In the genomic region with DNA sequence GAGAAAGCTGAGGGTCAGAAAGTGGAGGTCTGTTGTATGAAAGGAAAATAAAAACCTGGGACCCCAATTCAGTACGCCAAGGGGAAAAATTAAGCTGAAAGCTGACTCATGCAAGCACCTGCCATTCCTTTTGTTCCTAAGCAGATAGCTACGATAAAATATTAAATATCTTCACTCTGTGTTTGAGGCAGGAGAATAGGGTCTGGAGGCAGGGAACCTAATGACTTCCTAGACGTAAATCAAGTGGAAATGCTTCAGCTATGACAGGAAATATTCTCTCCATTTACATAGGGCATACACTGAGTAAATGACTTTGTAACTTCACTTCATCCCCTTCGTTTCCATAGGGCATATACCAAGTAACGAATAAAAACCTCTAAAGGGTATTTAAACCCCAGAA, we compare ENCODE assay signal across 36 cellular contexts.
"Had no signal": no experiment of that assay in that cellular context is flagged by ENCODE, and none has a peak within 500 bp of the region (broad histone marks: within the 10 kb centered on the region; RNA-seq: fewer than 3 reads in every experiment).

No MANE protein-coding gene starts in this region.

- H3K27me3 Mint-ChIP-seq: activated B cell treated with CpG ODN at 0.5 μM for 24 hours; central memory CD8-positive, alpha-beta T cell had no signal

- H3K36me3 Mint-ChIP-seq: activated CD4-positive, alpha-beta memory T cell treated with anti-CD3 and anti-CD28 coated beads for 36 hours had no signal

- H3K9me3 Mint-ChIP-seq: activated naive CD4-positive, alpha-beta T cell treated with anti-CD3 and anti-CD28 coated beads, Interleukin-2, amount 50 U/mL, for 72 hours; activated T-helper 1 cell treated with anti-CD3 and anti-CD28 coated beads, Interleukin-12 subunit alpha, Interleukin-12 subunit beta, Interleukin-2, Interleukin-4 antibody, amounts not matched to agents 30 ng/mL and 10 ng/mL and 1 ng/mL, durations not matched to agents 14 hours and 24 hours and 36 hours had no signal

- H3K9me3 ChIP-seq: Peyer's patch, SJSA1, SK-N-SH had no signal

- H3K27ac Mint-ChIP-seq: activated CD4-positive, alpha-beta memory T cell treated with anti-CD3 and anti-CD28 coated beads for 36 hours; activated naive CD4-positive, alpha-beta T cell treated with anti-CD3 and anti-CD28 coated beads for 36 hours; activated naive CD4-positive, alpha-beta T cell treated with anti-CD3 and anti-CD28 coated beads, Interleukin-2, amount 50 U/mL, for 72 hours; activated T-helper 1 cell treated with anti-CD3 and anti-CD28 coated beads, Interleukin-12 subunit alpha, Interleukin-12 subunit beta, Interleukin-2, Interleukin-4 antibody, amounts not matched to agents 30 ng/mL and 10 ng/mL and 1 ng/mL, durations not matched to agents 14 hours and 24 hours and 36 hours; T-helper 1 cell treated with Interleukin-12 subunit alpha and Interleukin-12 subunit beta and Interleukin-4 antibody, amounts not matched to agents 30 μg/mL and 1 μg/mL, for 36 hours; T-helper 2 cell treated with Interferon-gamma antibody and Interleukin-4, amounts not matched to agents 5 μg/mL and 100 μg/mL, for 36 hours had no signal

- DNase-seq: activated B cell treated with CpG ODN at 0.5 μM for 24 hours; activated CD4-positive, alpha-beta memory T cell treated with anti-CD3 and anti-CD28 coated beads for 36 hours; activated CD4-positive, alpha-beta T cell treated with anti-CD3 and anti-CD28 coated beads for 4 hours; activated CD4-positive, alpha-beta T cell treated with anti-CD3 and anti-CD28 coated beads, Interleukin-2, amount 50 U/mL, for 1 hour; activated CD4-positive, CD25-positive, alpha-beta regulatory T cell treated with anti-CD3 and anti-CD28 coated beads, Interleukin-2, amount 50 U/mL, for 72 hours; activated CD8-positive, alpha-beta memory T cell treated with anti-CD3 and anti-CD28 coated beads, Interleukin-2, amount 50 U/mL, for 4 hours; activated gamma-delta T cell treated with Interleukin-2 at 50 U/mL for 16 hours; activated naive CD4-positive, alpha-beta T cell treated with anti-CD3 and anti-CD28 coated beads for 36 hours; activated T-cell treated with anti-CD3 and anti-CD28 coated beads for 4 hours; activated T-cell treated with anti-CD3 and anti-CD28 coated beads, Interleukin-2, amount 50 U/mL, for 4 hours; amniotic stem cell; aorta; brain microvascular endothelial cell; Kasumi-1; MM.1S; MV-4-11; NCI-H1092; NCI-H1436 treated with DMSO at 0.1 percent for 48 hours; NCI-H1694 treated with DMSO at 0.1 percent for 48 hours; NCI-H2029; NCI-H345; NCI-H524 treated with DMSO at 0.1 percent for 48 hours; NK-92 treated with Interleukin-12 subunit alpha and Interleukin-12 subunit beta, amount 100 ng/mL, for 24 hours; PC-3; Peyer's patch; RPMI8226; SHP77 treated with DMSO at 0.1 percent for 48 hours; SK-N-SH had no signal

- H3K27ac ChIP-seq: brain microvascular endothelial cell, cardiac muscle cell, SJSA1, VCaP had no signal

- H3K4me3 ChIP-seq: cardiac muscle cell, Peyer's patch, SJSA1 had no signal

- H3K27me3 ChIP-seq: brain microvascular endothelial cell, cardiac muscle cell, Peyer's patch, SJSA1 had no signal

- H3K36me3 ChIP-seq: brain microvascular endothelial cell, cardiac muscle cell, Peyer's patch, SJSA1 had no signal

- H3K4me3 Mint-ChIP-seq: activated B cell treated with CpG ODN at 0.5 μM for 24 hours; activated CD4-positive, alpha-beta memory T cell treated with anti-CD3 and anti-CD28 coated beads for 36 hours; activated naive CD4-positive, alpha-beta T cell treated with anti-CD3 and anti-CD28 coated beads for 36 hours; activated T-cell treated with anti-CD3 and anti-CD28 coated beads, Interleukin-2, amount 50 U/mL, for 4 hours; activated T-helper 1 cell treated with anti-CD3 and anti-CD28 coated beads, Interleukin-12 subunit alpha, Interleukin-12 subunit beta, Interleukin-2, Interleukin-4 antibody, amounts not matched to agents 30 ng/mL and 10 ng/mL and 1 ng/mL, durations not matched to agents 14 hours and 24 hours and 36 hours; central memory CD8-positive, alpha-beta T cell; T-helper 1 cell treated with Interleukin-12 subunit alpha and Interleukin-12 subunit beta and Interleukin-4 antibody, amounts not matched to agents 30 μg/mL and 1 μg/mL, for 36 hours; T-helper 2 cell treated with Interferon-gamma antibody and Interleukin-4, amounts not matched to agents 5 μg/mL and 100 μg/mL, for 36 hours had no signal

- H3K9ac ChIP-seq: SK-N-SH had no signal

- ATAC-seq: activated naive CD4-positive, alpha-beta T cell treated with anti-CD3 and anti-CD28 coated beads, Interleukin-2, amount 50 U/mL, for 72 hours; activated T-cell treated with anti-CD3 and anti-CD28 coated beads, Interleukin-2, amount 50 U/mL, for 4 hours; PC-3 had no signal

- H3K4me2 ChIP-seq: SK-N-SH had no signal
